In genomic region chr10:66538352-66538751, GRCh38 we compare ENCODE assay signal across 26 cellular contexts.
A peak's percentile ranks its signal among the peaks of the same experiment; 100 is the strongest.
DNase-seq lines count a peak whose midpoint lies in the region; ATAC-seq and TF ChIP-seq lines count a peak whose summit lies in the region.
"Had no signal": no experiment of that assay in that cellular context is flagged by ENCODE, and none has a peak within 500 bp of the region (broad histone marks: within the 10 kb centered on the region; RNA-seq: fewer than 3 reads in every experiment).

No MANE protein-coding gene starts in this region.

- no peak for TF ChIP-seq EP300 in tibial nerve (IDR thresholded peaks at IDR 0.05)

- H3K36me3 ChIP-seq in adipocyte (ENCODE audit: control insufficient read depth, insufficient read depth, low read length, severe bottlenecking) (no peaks in the 10 kb centered on the region), parathyroid adenoma (ENCODE audit: control insufficient read depth, insufficient read depth, low read length) (no peaks in the 10 kb centered on the region), tibial nerve (no peaks in the 10 kb centered on the region)
- H3K36me3 ChIP-seq: BE2C, MG63 had no signal

- TF ChIP-seq CTCF in parathyroid adenoma (IDR thresholded peaks at IDR 0.05) (no peak), tibial nerve (IDR thresholded peaks at IDR 0.05) (no peak), CD14-positive monocyte (IDR thresholded peaks at IDR 0.05) (no peak)

- no peaks in the 10 kb centered on the region for H3K79me2 ChIP-seq in parathyroid adenoma

- H3K4me1 ChIP-seq in right cardiac atrium (ENCODE audit: control insufficient read depth, insufficient read depth, low read length) (no peaks in the 10 kb centered on the region), adipocyte (ENCODE audit: control insufficient read depth, insufficient read depth, low read length) (no peaks in the 10 kb centered on the region), parathyroid adenoma (no peaks in the 10 kb centered on the region), tibial nerve (no peaks in the 10 kb centered on the region)
- H3K4me1 ChIP-seq: BE2C had no signal

- H3K27me3 ChIP-seq in right cardiac atrium (ENCODE audit: control insufficient read depth, insufficient read depth) (no peaks in the 10 kb centered on the region), adipocyte (replicated peaks; ENCODE audit: control insufficient read depth, insufficient read depth, low read length) (no peaks in the 10 kb centered on the region), parathyroid adenoma (ENCODE audit: control insufficient read depth, insufficient read depth, low read length) (no peaks in the 10 kb centered on the region), tibial nerve (no peaks in the 10 kb centered on the region)
- H3K27me3 ChIP-seq: BE2C, MG63 had no signal

- ATAC-seq in Right ventricle myocardium inferior: peak; percentile 56
- ATAC-seq in right cardiac atrium: no peak
- peak; percentile 82 for ATAC-seq in left ventricle myocardium superior
- ATAC-seq: CD8-positive, alpha-beta T cell; GM12878; HCT116 had no signal

- peaks cover 0 to 3% (median 2%) of the 10 kb centered on the region in 7 donors for H3K9me3 Mint-ChIP-seq in CD14-positive monocyte

- no peaks in the 10 kb centered on the region for H3K4me1 Mint-ChIP-seq in CD14-positive monocyte

- no peaks in the 10 kb centered on the region for H3K36me3 Mint-ChIP-seq in CD14-positive monocyte
- H3K36me3 Mint-ChIP-seq: CD8-positive, alpha-beta T cell had no signal

- H3K27me3 Mint-ChIP-seq in CD14-positive monocyte (ENCODE audit: low read depth in 3 of 3): no peaks in the 10 kb centered on the region
- H3K27me3 Mint-ChIP-seq: IgD-negative memory B cell had no signal

- TF ChIP-seq POLR2A in tibial nerve (IDR thresholded peaks at IDR 0.05): no peak

- no peaks in the 10 kb centered on the region for H3K9me3 ChIP-seq in right cardiac atrium (ENCODE audit: control insufficient read depth, low read length)
- H3K9me3 ChIP-seq in adipocyte (ENCODE audit: control insufficient read depth, low read length): no peaks in the 10 kb centered on the region
- no peaks in the 10 kb centered on the region for H3K9me3 ChIP-seq in parathyroid adenoma (ENCODE audit: control insufficient read depth, low read length)
- peaks cover 0 to 3% (median 0%) of the 10 kb centered on the region in 4 donors for H3K9me3 ChIP-seq in tibial nerve
- H3K9me3 ChIP-seq: BE2C, MG63 had no signal

- peak overlapping the region; percentile 39 for H3K4me2 ChIP-seq in parathyroid adenoma (ENCODE audit: low read length)

- intact Hi-C loops in Right ventricle myocardium inferior (cut with DNase I) (no loop called here), right cardiac atrium (cut with DNase I) (no loop called here), left ventricle myocardium superior (cut with micrococcal nuclease) (no loop called here), CD14-positive monocyte (cut with micrococcal nuclease) (no loop called here)

- H3K4me3 Mint-ChIP-seq in CD14-positive monocyte: no peak overlapping the region
- H3K4me3 Mint-ChIP-seq: CD8-positive, alpha-beta T cell; IgD-negative memory B cell had no signal

- H3K27ac ChIP-seq in right cardiac atrium (ENCODE audit: low read length) (no peak overlapping the region), parathyroid adenoma (no peak overlapping the region), tibial nerve (no peak overlapping the region)
- H3K27ac ChIP-seq: 22Rv1, GM23248 had no signal

- WGBS in right cardiac atrium: 25% methylated on average over 3 of the region's 3 CpGs
- 56% methylated on average over 3 of the region's 3 CpGs for WGBS in tibial nerve, 2 donors

- no peak overlapping the region for H2AFZ ChIP-seq in parathyroid adenoma
- H2AFZ ChIP-seq: GM23248 had no signal

- no peak overlapping the region for H3K27ac Mint-ChIP-seq in CD14-positive monocyte
- H3K27ac Mint-ChIP-seq: CD8-positive, alpha-beta T cell; IgD-negative memory B cell had no signal

- no peak for DNase-seq in Right ventricle myocardium inferior (ENCODE audit: missing footprints)
- DNase-seq in right cardiac atrium: no peak
- peak; percentile 34 for DNase-seq in adipocyte (ENCODE audit: low read depth)
- no peak for DNase-seq in left ventricle myocardium superior
- DNase-seq in mesenteric fat pad (ENCODE audit: low spot score): no peak
- DNase-seq in tibial nerve (ENCODE audit: low spot score in 2 of 2): no peak
- DNase-seq in CD14-positive monocyte (ENCODE audit: low spot score): no peak
- DNase-seq: BE2C; Calu3; CD8-positive, alpha-beta T cell; GF-D8; GM23248; Kasumi-1; MG63; NCI-H1048; NCI-H1436 treated with DMSO at 0.1 percent for 48 hours; NCI-H2029 treated with DMSO at 0.1 percent for 48 hours; NCI-H2171 treated with DMSO at 0.1 percent for 48 hours; NCI-H446; NCI-H748 treated with DMSO at 0.1 percent for 48 hours; SIG-M5 had no signal

- H3K4me3 ChIP-seq in right cardiac atrium (ENCODE audit: low read length): no peak overlapping the region
- H3K4me3 ChIP-seq in adipocyte (ENCODE audit: low read length): no peak overlapping the region
- H3K4me3 ChIP-seq in parathyroid adenoma (ENCODE audit: low read depth, low read length): no peak overlapping the region
- no peak overlapping the region for H3K4me3 ChIP-seq in tibial nerve
- H3K4me3 ChIP-seq: GM12878, GM23248, MG63 had no signal

- H3K9ac ChIP-seq in adipocyte (ENCODE audit: low read length): no peak overlapping the region
- no peak overlapping the region for H3K9ac ChIP-seq in parathyroid adenoma
- H3K9ac ChIP-seq: GM23248 had no signal

Comparison
In these comparisons a context has a peak if more than half of its experiments do, and no peak if none do; other contexts are left out.
1. ATAC-seq: peak in Right ventricle myocardium inferior (single experiment) and left ventricle myocardium superior (single experiment); none in right cardiac atrium (0 of 2).